In the genomic region with DNA sequence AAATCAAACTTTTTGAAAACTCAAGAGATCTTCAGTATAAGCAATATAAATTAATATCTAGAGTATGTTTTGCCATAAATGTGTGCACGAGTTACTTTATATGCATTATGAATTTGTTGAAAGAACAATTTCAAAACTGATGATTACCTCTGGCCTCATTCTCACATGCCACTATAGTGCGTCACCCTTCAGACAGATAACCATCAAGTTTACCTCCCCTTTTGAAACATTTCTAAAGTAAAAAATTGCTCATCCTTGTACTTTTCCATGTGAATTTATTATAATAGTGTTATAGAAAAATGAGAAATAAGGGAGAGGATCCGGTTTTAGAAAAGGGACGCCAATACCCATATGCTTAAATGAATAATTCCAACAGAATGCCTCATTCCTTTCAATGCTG, we compare ENCODE assay signal across 1 cellular context.
A peak's percentile ranks its signal among the peaks of the same experiment; 100 is the strongest.
TF ChIP-seq lines count a peak whose summit lies in the region.

No MANE protein-coding gene starts in this region.

TF ChIP-seq in K562, 482 proteins besides CTCF, POLR2A, EP300 and RAD21:
- TF ChIP-seq NFXL1 (CRISPR knock-in tag; IDR thresholded peaks at IDR 0.05) (no peak), TEAD1 (CRISPR knock-in tag; IDR thresholded peaks at IDR 0.05) (no peak), POLR2AphosphoS5 (IDR thresholded peaks at IDR 0.05; ENCODE audit: control insufficient read depth, insufficient read depth, low read depth, low read length) (no peak), KLF10 (CRISPR knock-in tag; IDR thresholded peaks at IDR 0.05) (no peak), JUND (IDR thresholded peaks at IDR 0.05; ENCODE audit: borderline replicate concordance, low read depth, low read length) (0 out of 2 replicates have a peak, but pooled peaks have one; percentile 18), JUND (tag; IDR thresholded peaks at IDR 0.05; ENCODE audit: borderline replicate concordance, low read depth, low read length) (no peak), TAF1 (IDR thresholded peaks at IDR 0.05; ENCODE audit: control insufficient read depth, extremely low read depth, insufficient read depth, low read length, severe bottlenecking) (no peak), SP2 (IDR thresholded peaks at IDR 0.05; ENCODE audit: extremely low read depth, low read depth, low read length, poor library complexity, severe bottlenecking) (no peak)
- TF ChIP-seq, protein P1, sequence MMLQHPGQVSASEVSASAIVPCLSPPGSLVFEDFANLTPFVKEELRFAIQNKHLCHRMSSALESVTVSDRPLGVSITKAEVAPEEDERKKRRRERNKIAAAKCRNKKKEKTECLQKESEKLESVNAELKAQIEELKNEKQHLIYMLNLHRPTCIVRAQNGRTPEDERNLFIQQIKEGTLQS (IDR thresholded peaks at IDR 0.05) = peak; percentile 32; the same call in 1 of the 2 replicates
- TF ChIP-seq, protein P1 (CRISPR knock-in tag; conservative IDR thresholded peaks at IDR 0.05) = no peak
- TF ChIP-seq, protein P2, sequence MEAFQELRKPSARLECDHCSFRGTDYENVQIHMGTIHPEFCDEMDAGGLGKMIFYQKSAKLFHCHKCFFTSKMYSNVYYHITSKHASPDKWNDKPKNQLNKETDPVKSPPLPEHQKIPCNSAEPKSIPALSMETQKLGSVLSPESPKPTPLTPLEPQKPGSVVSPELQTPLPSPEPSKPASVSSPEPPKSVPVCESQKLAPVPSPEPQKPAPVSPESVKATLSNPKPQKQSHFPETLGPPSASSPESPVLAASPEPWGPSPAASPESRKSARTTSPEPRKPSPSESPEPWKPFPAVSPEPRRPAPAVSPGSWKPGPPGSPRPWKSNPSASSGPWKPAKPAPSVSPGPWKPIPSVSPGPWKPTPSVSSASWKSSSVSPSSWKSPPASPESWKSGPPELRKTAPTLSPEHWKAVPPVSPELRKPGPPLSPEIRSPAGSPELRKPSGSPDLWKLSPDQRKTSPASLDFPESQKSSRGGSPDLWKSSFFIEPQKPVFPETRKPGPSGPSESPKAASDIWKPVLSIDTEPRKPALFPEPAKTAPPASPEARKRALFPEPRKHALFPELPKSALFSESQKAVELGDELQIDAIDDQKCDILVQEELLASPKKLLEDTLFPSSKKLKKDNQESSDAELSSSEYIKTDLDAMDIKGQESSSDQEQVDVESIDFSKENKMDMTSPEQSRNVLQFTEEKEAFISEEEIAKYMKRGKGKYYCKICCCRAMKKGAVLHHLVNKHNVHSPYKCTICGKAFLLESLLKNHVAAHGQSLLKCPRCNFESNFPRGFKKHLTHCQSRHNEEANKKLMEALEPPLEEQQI (IDR thresholded peaks at IDR 0.05) = no peak
- TF ChIP-seq, protein P3, sequence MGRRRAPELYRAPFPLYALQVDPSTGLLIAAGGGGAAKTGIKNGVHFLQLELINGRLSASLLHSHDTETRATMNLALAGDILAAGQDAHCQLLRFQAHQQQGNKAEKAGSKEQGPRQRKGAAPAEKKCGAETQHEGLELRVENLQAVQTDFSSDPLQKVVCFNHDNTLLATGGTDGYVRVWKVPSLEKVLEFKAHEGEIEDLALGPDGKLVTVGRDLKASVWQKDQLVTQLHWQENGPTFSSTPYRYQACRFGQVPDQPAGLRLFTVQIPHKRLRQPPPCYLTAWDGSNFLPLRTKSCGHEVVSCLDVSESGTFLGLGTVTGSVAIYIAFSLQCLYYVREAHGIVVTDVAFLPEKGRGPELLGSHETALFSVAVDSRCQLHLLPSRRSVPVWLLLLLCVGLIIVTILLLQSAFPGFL (CRISPR knock-in tag; IDR thresholded peaks at IDR 0.05) = no peak
